Comparison of ENCODE assay signal across 30 cellular contexts in genomic region chr1:162990665-162991064, GRCh38.
"Had no signal": no experiment of that assay in that cellular context is flagged by ENCODE, and none has a peak within 500 bp of the region (broad histone marks: within the 10 kb centered on the region; RNA-seq: fewer than 3 reads in every experiment).

No MANE protein-coding gene starts in this region.

- H3K4me1 ChIP-seq: colonic mucosa, esophagus muscularis mucosa, gastrocnemius medialis, gastroesophageal sphincter, heart left ventricle, heart right ventricle had no signal

- ATAC-seq: effector memory CD8-positive, alpha-beta T cell; esophagus mucosa; foreskin keratinocyte; gastrocnemius medialis; gastroesophageal sphincter; heart left ventricle; heart right ventricle had no signal

- H3K9me3 ChIP-seq: colonic mucosa, esophagus muscularis mucosa, esophagus squamous epithelium, gastrocnemius medialis, gastroesophageal sphincter, heart left ventricle, heart right ventricle had no signal

- H3K9me3 Mint-ChIP-seq: dendritic cell treated with granulocyte-macrophage colony-stimulating factor and Interleukin-4, amounts not matched to agents 40 ng/mL and 50 ng/mL, for 4 days; effector memory CD8-positive, alpha-beta T cell; endodermal cell had no signal

- H2AFZ ChIP-seq: hepatocyte had no signal

- FAIRE-seq: colon, endometrium, endothelial cell of umbilical vein, frontal cortex had no signal

- H3K79me2 ChIP-seq: hepatocyte had no signal

- H3K4me3 Mint-ChIP-seq: dendritic cell treated with granulocyte-macrophage colony-stimulating factor and Interleukin-4, amounts not matched to agents 40 ng/mL and 50 ng/mL, for 4 days; effector memory CD8-positive, alpha-beta T cell; endodermal cell had no signal

- H3K27me3 ChIP-seq: colonic mucosa, esophagus muscularis mucosa, esophagus squamous epithelium, foreskin keratinocyte, gastrocnemius medialis, gastroesophageal sphincter, heart left ventricle, hepatocyte had no signal

- H3K27ac ChIP-seq: colonic mucosa, coronary artery, dorsolateral prefrontal cortex, epithelial cell of prostate, esophagus muscularis mucosa, esophagus squamous epithelium, foreskin keratinocyte, gastrocnemius medialis, gastroesophageal sphincter, heart left ventricle, heart right ventricle, hepatocyte had no signal

- H3K4me3 ChIP-seq: colonic mucosa, coronary artery, dorsolateral prefrontal cortex, esophagus muscularis mucosa, esophagus squamous epithelium, gastrocnemius medialis, gastroesophageal sphincter, heart left ventricle, heart right ventricle, hepatocyte had no signal

- H3K4me2 ChIP-seq: hepatocyte had no signal

- H3K36me3 ChIP-seq: colonic mucosa, esophagus muscularis mucosa, esophagus squamous epithelium, gastrocnemius medialis, gastroesophageal sphincter, heart left ventricle, heart right ventricle had no signal

- H3K27ac Mint-ChIP-seq: dendritic cell treated with granulocyte-macrophage colony-stimulating factor and Interleukin-4, amounts not matched to agents 40 ng/mL and 50 ng/mL, for 4 days; effector memory CD8-positive, alpha-beta T cell; endodermal cell had no signal

- DNase-seq: colonic mucosa; cortex of kidney; dermis blood vessel endothelial cell; dorsolateral prefrontal cortex; effector CD4-positive, alpha-beta T cell; effector CD8-positive, alpha-beta T cell; effector memory CD4-positive, alpha-beta T cell; effector memory CD8-positive, alpha-beta T cell; endodermal cell; erythroblast; esophagus squamous epithelium; foreskin fibroblast; foreskin keratinocyte; foreskin melanocyte; gastrocnemius medialis; glutamatergic neuron; head of caudate nucleus; heart left ventricle; heart right ventricle had no signal
